In the genomic region with DNA sequence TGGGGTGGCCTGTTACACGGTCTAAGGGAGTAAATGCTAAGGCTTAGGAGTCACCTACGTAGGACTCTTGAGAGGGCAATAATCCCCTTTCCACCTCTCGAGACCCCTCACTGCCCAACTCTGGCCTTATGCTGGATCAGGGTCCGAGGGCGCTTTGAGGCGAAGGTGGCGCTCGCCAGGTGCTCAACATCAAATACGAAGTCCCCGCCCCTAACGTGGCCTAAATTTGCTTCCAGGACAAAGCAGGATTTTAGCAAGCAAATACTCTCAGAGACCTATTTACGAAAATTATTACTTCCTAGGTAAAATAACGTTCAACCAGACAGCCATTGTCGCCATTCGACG, we compare ENCODE assay signal across 8 cellular contexts. TPM values are rescaled to one million over a fixed set of nuclear protein-coding genes. Genes with fewer than 3 reads are reported as not detected.
DNase-seq lines count a peak whose midpoint lies in the region; ATAC-seq and TF ChIP-seq lines count a peak whose summit lies in the region.

No MANE protein-coding gene starts in this region.

- H3K9me3 Mint-ChIP-seq in activated CD4-positive, alpha-beta T cell treated with anti-CD3 and anti-CD28 coated beads, Interleukin-2, amount 10 ng/mL, durations not matched to agents 24 days and 14 days = no peaks in the 10 kb centered on the region
- H3K9me3 Mint-ChIP-seq in activated naive CD8-positive, alpha-beta T cell treated with anti-CD3 and anti-CD28 coated beads, Interleukin-2, amount 50 U/mL, for 24 hours = no peaks in the 10 kb centered on the region

- H3K36me3 ChIP-seq in kidney epithelial cell (ENCODE audit: control insufficient read depth, insufficient read depth, low read length) (no peaks in the 10 kb centered on the region), thymus (ENCODE audit: control insufficient read depth, insufficient read depth) (peaks cover 3% of the 10 kb centered on the region)

- peaks cover 4% of the 10 kb centered on the region for H3K27me3 Mint-ChIP-seq in activated CD4-positive, alpha-beta T cell treated with anti-CD3 and anti-CD28 coated beads, Interleukin-2, amount 10 ng/mL, durations not matched to agents 24 days and 14 days
- peaks cover 2% of the 10 kb centered on the region for H3K27me3 Mint-ChIP-seq in activated naive CD8-positive, alpha-beta T cell treated with anti-CD3 and anti-CD28 coated beads, Interleukin-2, amount 50 U/mL, for 24 hours

- peak overlapping the region; percentile 98 for H3K27ac Mint-ChIP-seq in activated CD4-positive, alpha-beta T cell treated with anti-CD3 and anti-CD28 coated beads, Interleukin-2, amount 10 ng/mL, durations not matched to agents 24 days and 14 days
- H3K27ac Mint-ChIP-seq in activated naive CD8-positive, alpha-beta T cell treated with anti-CD3 and anti-CD28 coated beads, Interleukin-2, amount 50 U/mL, for 24 hours = peak overlapping the region; percentile 99

- H3K27me3 ChIP-seq in kidney epithelial cell (ENCODE audit: control insufficient read depth, insufficient read depth, low read length) (no peaks in the 10 kb centered on the region), thymus (ENCODE audit: control insufficient read depth, insufficient read depth) (no peaks in the 10 kb centered on the region)

- DNase-seq in activated CD4-positive, alpha-beta T cell treated with anti-CD3 and anti-CD28 coated beads, Interleukin-2, amount 10 ng/mL, durations not matched to agents 24 days and 14 days = no peak
- no peak for DNase-seq in activated CD4-positive, alpha-beta T cell treated with anti-CD3 and anti-CD28 coated beads, Interleukin-2, amount 50 U/mL, for 4 hours
- DNase-seq in activated naive CD8-positive, alpha-beta T cell treated with anti-CD3 and anti-CD28 coated beads, Interleukin-2, amount 50 U/mL, for 24 hours = no peak
- DNase-seq in kidney epithelial cell (ENCODE audit: low read depth) (no peak), GM19240 (ENCODE audit: insufficient read length, low spot score) (no peak), DMS79 (lab: John Stamatoyannopoulos, UW) (no peak), NCI-H2171 treated with DMSO at 0.1 percent for 48 hours (lab: John Stamatoyannopoulos, UW) (no peak)

- H3K27ac ChIP-seq in thymus (ENCODE audit: low read depth) = peak overlapping the region; percentile 96

- ATAC-seq in activated naive CD8-positive, alpha-beta T cell treated with anti-CD3 and anti-CD28 coated beads, Interleukin-2, amount 50 U/mL, for 24 hours = no peak

- peaks cover 8% of the 10 kb centered on the region for H3K4me1 ChIP-seq in thymus (ENCODE audit: control insufficient read depth, insufficient read depth, low read length)

- H3K9me3 ChIP-seq in thymus (ENCODE audit: control insufficient read depth) = no peaks in the 10 kb centered on the region

- H3K4me3 Mint-ChIP-seq in activated CD4-positive, alpha-beta T cell treated with anti-CD3 and anti-CD28 coated beads, Interleukin-2, amount 10 ng/mL, durations not matched to agents 24 days and 14 days = peak overlapping the region; percentile 96
- peak overlapping the region; percentile 92 for H3K4me3 Mint-ChIP-seq in activated naive CD8-positive, alpha-beta T cell treated with anti-CD3 and anti-CD28 coated beads, Interleukin-2, amount 50 U/mL, for 24 hours

- no peak for TF ChIP-seq CTCF in kidney epithelial cell (IDR thresholded peaks at IDR 0.05; ENCODE audit: insufficient read depth, low read length, poor library complexity, severe bottlenecking)

- peaks cover 45% of the 10 kb centered on the region for H3K4me1 Mint-ChIP-seq in activated CD4-positive, alpha-beta T cell treated with anti-CD3 and anti-CD28 coated beads, Interleukin-2, amount 10 ng/mL, durations not matched to agents 24 days and 14 days
- peaks cover 51% of the 10 kb centered on the region for H3K4me1 Mint-ChIP-seq in activated naive CD8-positive, alpha-beta T cell treated with anti-CD3 and anti-CD28 coated beads, Interleukin-2, amount 50 U/mL, for 24 hours

- peaks cover 23% of the 10 kb centered on the region for H3K36me3 Mint-ChIP-seq in activated CD4-positive, alpha-beta T cell treated with anti-CD3 and anti-CD28 coated beads, Interleukin-2, amount 10 ng/mL, durations not matched to agents 24 days and 14 days (ENCODE audit: low read depth)
- peaks cover 22% of the 10 kb centered on the region for H3K36me3 Mint-ChIP-seq in activated naive CD8-positive, alpha-beta T cell treated with anti-CD3 and anti-CD28 coated beads, Interleukin-2, amount 50 U/mL, for 24 hours (ENCODE audit: low read depth)

- intact Hi-C loops in activated CD4-positive, alpha-beta T cell treated with anti-CD3 and anti-CD28 coated beads, Interleukin-2, amount 10 ng/mL, durations not matched to agents 24 days and 14 days (cut with micrococcal nuclease) = loop anchor here (1.0 to 10.0 kb wide), 5 partner anchors 44 to 1981 kb away; a partner anchor contains a TSS

- WGBS in thymus = under 1% methylated on average over 16 of the region's 16 CpGs

- H3K4me3 ChIP-seq in kidney epithelial cell (ENCODE audit: low read depth, low read length) = peak overlapping the region; percentile 70
- H3K4me3 ChIP-seq in thymus (ENCODE audit: low read length) = peak overlapping the region; percentile 75

RNA-seq across cellular contexts. Expression of a gene that starts 0.4 kb away (rescaled TPM):
- total RNA-seq in activated CD4-positive, alpha-beta T cell treated with anti-CD3 and anti-CD28 coated beads, Interleukin-2, amount 10 ng/mL, durations not matched to agents 24 days and 14 days = 58.3 and 60.1 TPM in 2 replicates
- total RNA-seq in kidney epithelial cell = 40.3 and 42.0 TPM in 2 replicates
- 31.3 TPM for polyA plus RNA-seq in thymus

RNA-seq across cellular contexts. Expression of a gene that starts 50.3 kb away (rescaled TPM):
- total RNA-seq in activated CD4-positive, alpha-beta T cell treated with anti-CD3 and anti-CD28 coated beads, Interleukin-2, amount 10 ng/mL, durations not matched to agents 24 days and 14 days = 0.24 and 0.65 TPM in 2 replicates
- total RNA-seq in kidney epithelial cell = not detected in 2 replicates
- 0.59 TPM for polyA plus RNA-seq in thymus

RNA-seq across cellular contexts. Expression of a gene that starts 52.6 kb away (rescaled TPM):
- total RNA-seq in activated CD4-positive, alpha-beta T cell treated with anti-CD3 and anti-CD28 coated beads, Interleukin-2, amount 10 ng/mL, durations not matched to agents 24 days and 14 days = 0.07 and 0.09 TPM in 2 replicates
- not detected in 2 replicates for total RNA-seq in kidney epithelial cell
- polyA plus RNA-seq in thymus = 0.16 TPM
